ENCODE assay signal across 25 cellular contexts in the genomic region with DNA sequence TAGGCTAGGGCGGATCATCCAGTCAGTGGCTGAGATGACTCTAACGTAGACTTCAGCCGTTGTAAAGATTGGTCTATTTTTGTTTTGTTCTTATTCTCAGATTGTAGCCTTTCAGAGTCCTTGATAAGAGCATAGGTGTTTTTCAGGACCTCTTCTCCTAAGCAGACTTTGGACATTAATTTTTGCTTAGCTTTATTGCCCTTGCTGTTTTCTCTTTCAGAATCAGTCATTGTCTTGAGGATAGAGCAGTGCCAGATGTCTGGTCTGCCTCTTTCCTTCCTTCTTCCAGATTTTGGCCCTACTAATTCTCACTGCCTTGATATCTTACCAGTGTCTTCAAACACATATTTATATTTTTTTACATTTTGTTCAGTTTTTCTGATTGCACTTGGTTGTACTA.
"Had no signal": no experiment of that assay in that cellular context is flagged by ENCODE, and none has a peak within 500 bp of the region (broad histone marks: within the 10 kb centered on the region; RNA-seq: fewer than 3 reads in every experiment).

No MANE protein-coding gene starts in this region.

- H3K4me1 ChIP-seq: breast epithelium, colonic mucosa, gastrocnemius medialis, psoas muscle, right atrium auricular region, transverse colon had no signal

- H3K36me3 ChIP-seq: breast epithelium, colonic mucosa, left lung, ovary had no signal

- H3K27ac Mint-ChIP-seq: activated B cell treated with CpG ODN at 0.5 μM for 24 hours; activated CD4-positive, alpha-beta memory T cell treated with anti-CD3 and anti-CD28 coated beads for 36 hours; activated CD4-positive, alpha-beta T cell treated with anti-CD3 and anti-CD28 coated beads for 36 hours; activated naive CD8-positive, alpha-beta T cell treated with anti-CD3 and anti-CD28 coated beads for 36 hours; endodermal cell had no signal

- H3K27me3 ChIP-seq: breast epithelium, colonic mucosa, esophagus squamous epithelium, gastrocnemius medialis, left lung, ovary, right atrium auricular region, stomach, transverse colon had no signal

- H3K4me3 ChIP-seq: breast epithelium, colonic mucosa, esophagus squamous epithelium, gastrocnemius medialis, left lung, lung, ovary, psoas muscle, right atrium auricular region, stomach, transverse colon had no signal

- H3K27me3 Mint-ChIP-seq: activated B cell treated with CpG ODN at 0.5 μM for 24 hours; activated CD4-positive, alpha-beta memory T cell treated with anti-CD3 and anti-CD28 coated beads for 36 hours; activated CD4-positive, alpha-beta T cell treated with anti-CD3 and anti-CD28 coated beads for 36 hours; activated naive CD8-positive, alpha-beta T cell treated with anti-CD3 and anti-CD28 coated beads for 36 hours; naive thymus-derived CD4-positive, alpha-beta T cell had no signal

- DNase-seq: activated B cell treated with CpG ODN at 0.5 μM for 24 hours; activated CD4-positive, alpha-beta memory T cell treated with anti-CD3 and anti-CD28 coated beads for 36 hours; activated CD4-positive, alpha-beta T cell treated with anti-CD3 and anti-CD28 coated beads for 36 hours; activated gamma-delta T cell treated with Interleukin-2 at 50 U/mL for 16 hours; activated naive CD8-positive, alpha-beta T cell treated with anti-CD3 and anti-CD28 coated beads for 36 hours; amniotic stem cell; colonic mucosa; endodermal cell; esophagus squamous epithelium; gastrocnemius medialis; hippocampal formation; kidney glomerular epithelial cell; left lung; naive thymus-derived CD4-positive, alpha-beta T cell; ovary; psoas muscle; stimulated activated CD4-positive, alpha-beta T cell treated with anti-CD3 and anti-CD28 coated beads, Interleukin-12 subunit alpha, Interleukin-12 subunit beta, amount 100 ng/mL, for 4 hours; stomach; T-helper 1 cell; T1000; transverse colon had no signal

- H3K27ac ChIP-seq: breast epithelium, colonic mucosa, esophagus squamous epithelium, gastrocnemius medialis, left lung, ovary, psoas muscle, right atrium auricular region, stomach, transverse colon had no signal

- H3K4me3 Mint-ChIP-seq: activated B cell treated with CpG ODN at 0.5 μM for 24 hours; activated CD4-positive, alpha-beta memory T cell treated with anti-CD3 and anti-CD28 coated beads for 36 hours; activated CD4-positive, alpha-beta T cell treated with anti-CD3 and anti-CD28 coated beads for 36 hours; activated naive CD8-positive, alpha-beta T cell treated with anti-CD3 and anti-CD28 coated beads for 36 hours; activated T-helper 1 cell treated with anti-CD3 and anti-CD28 coated beads, Interleukin-12 subunit alpha, Interleukin-12 subunit beta, Interleukin-2, Interleukin-4 antibody, amounts not matched to agents 30 ng/mL and 10 ng/mL and 1 ng/mL, durations not matched to agents 14 hours and 24 hours and 36 hours; endodermal cell had no signal

- ATAC-seq: activated CD4-positive, alpha-beta T cell treated with anti-CD3 and anti-CD28 coated beads for 36 hours; gastrocnemius medialis; left lung; naive thymus-derived CD4-positive, alpha-beta T cell; psoas muscle had no signal
